ENCODE assay signal across 9 cellular contexts in the genomic region with DNA sequence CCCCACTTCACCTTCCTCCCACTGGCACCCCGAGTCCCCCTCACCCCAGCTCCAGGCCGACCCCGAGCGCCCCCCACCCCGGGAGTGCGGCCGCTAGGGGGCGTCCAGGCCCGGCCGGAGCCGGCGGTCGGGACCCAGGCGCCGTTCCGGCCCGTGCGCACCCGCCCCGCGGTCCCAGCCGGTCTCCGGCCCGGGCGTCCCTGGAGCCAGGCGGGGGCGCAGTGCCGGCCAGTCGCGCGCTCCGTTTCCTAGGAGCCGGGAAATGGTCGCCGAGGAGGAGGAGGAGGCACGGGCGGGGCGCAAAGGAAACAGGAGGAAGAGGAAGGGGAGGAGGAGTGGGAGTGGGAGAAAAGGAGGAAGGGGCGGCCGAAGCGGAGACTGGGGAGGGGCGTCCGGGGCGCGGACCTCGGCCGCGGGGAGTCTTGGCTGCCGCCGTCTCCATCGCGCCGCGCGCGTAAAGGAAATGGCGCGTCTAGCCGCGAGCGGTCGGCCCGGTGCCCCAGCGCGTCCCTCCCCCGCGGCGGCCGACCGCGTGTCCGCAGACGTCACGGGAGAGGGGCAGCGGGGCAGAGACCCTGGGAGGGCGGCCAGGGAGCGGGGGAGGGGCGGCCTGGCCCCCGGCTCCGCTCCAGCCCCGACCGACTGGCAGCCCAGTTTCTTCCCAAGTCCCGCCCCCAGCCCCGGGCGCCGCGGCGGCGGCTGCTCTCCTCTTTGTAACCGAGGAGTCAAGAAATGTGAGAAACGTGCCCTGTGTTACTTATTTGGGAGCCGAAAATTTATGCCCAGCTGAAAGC.
DNase-seq lines count a peak whose midpoint lies in the region; ATAC-seq and TF ChIP-seq lines count a peak whose summit lies in the region.
"Had no signal": no experiment of that assay in that cellular context is flagged by ENCODE, and none has a peak within 500 bp of the region (broad histone marks: within the 10 kb centered on the region; RNA-seq: fewer than 3 reads in every experiment).

No MANE protein-coding gene starts in this region.

- TF ChIP-seq CTCF in WI38 (IDR thresholded peaks at IDR 0.05; ENCODE audit: low read depth, low read length): no peak

- no peak for ATAC-seq in HG03196 (IDR thresholded peaks at IDR 0.05; ENCODE audit: unreplicated experiment)

- peak; percentile 35 to 58 for DNase-seq in NCI-H2081 (lab: John Stamatoyannopoulos, UW)
- no peak for DNase-seq in NCI-H2081 treated with DMSO at 0.1 percent for 48 hours (lab: John Stamatoyannopoulos, UW)
- peak; percentile 51 for DNase-seq in NCI-H2029 treated with DMSO at 0.1 percent for 48 hours (lab: John Stamatoyannopoulos, UW)
- peak; percentile 76 for DNase-seq in dedifferentiated amniotic fluid mesenchymal stem cell (ENCODE audit: extremely low spot score)
- DNase-seq in left kidney (ENCODE audit: low read depth, low spot score): peak; percentile 97
- DNase-seq in stimulated activated CD4-positive, alpha-beta T cell treated with anti-CD3 and anti-CD28 coated beads, Interleukin-1b, Interleukin-23, amount 100 ng/mL, for 24 hours (ENCODE audit: low read depth in 4 of 4, low spot score in 1 of 4): peak in 3 of 4 experiments; percentile 36 to 47 (median 46)
- DNase-seq: DND-41 had no signal

- H3K4me3 ChIP-seq in WI38 (ENCODE audit: low read depth, low read length): peak overlapping the region; percentile 52
